ENCODE assay signal across 8 cellular contexts in genomic region chr7:103163087-103163825, GRCh38. TPM values are rescaled to one million over a fixed set of nuclear protein-coding genes. Genes with fewer than 3 reads are reported as not detected.
DNase-seq lines count a peak whose midpoint lies in the region; FAIRE-seq and TF ChIP-seq lines count a peak whose summit lies in the region.
"Not testable (repeated sequence)": the region's sequence is repeated elsewhere in the genome, so short reads cannot be mapped to it uniquely, and the experiment has no call there.

No MANE protein-coding gene starts in this region.

- BruUV-seq in mammary epithelial cell (replicated peaks; lab: Mats Ljungman, UMichigan) = not testable (repeated sequence)

- FAIRE-seq in GM12892 (lab: Jason Lieb, UNC) (peak; percentile 38), keratinocyte (lab: Jason Lieb, UNC) (peak; percentile 57)

- H4K20me1 ChIP-seq in mammary epithelial cell (ENCODE audit: insufficient read depth, low read length); keratinocyte (ENCODE audit: control insufficient read depth, extremely low read depth, insufficient read depth, low read length): not testable (repeated sequence)

- CTCF ChIA-PET in mammary epithelial cell (lab: Charles Lee; ENCODE audit: low non-redundant PET) = not testable (repeated sequence)

- in situ Hi-C loops in mammary epithelial cell (cut with MboI; ENCODE audit: low sequenced_read_pairs in 2 of 2) = not testable (repeated sequence)

- H3K4me1 ChIP-seq in ACC112 (ENCODE audit: control insufficient read depth, insufficient read depth, low read length, unreplicated experiment) (peaks cover 28% of the 10 kb centered on the region), adipocyte (ENCODE audit: control insufficient read depth, insufficient read depth, low read length) (peaks cover 24% of the 10 kb centered on the region)
- not testable (repeated sequence) for H3K4me1 ChIP-seq in mammary epithelial cell (ENCODE audit: insufficient read depth, low read length); keratinocyte (ENCODE audit: control insufficient read depth, extremely low read depth, insufficient read depth, low read length)

- 74% methylated on average over 4 of the region's 5 CpGs for WGBS in mammary epithelial cell (ENCODE audit: low coverage, missing lambda C conversion rate)

- intact Hi-C loops in mammary epithelial cell (cut with micrococcal nuclease) = not testable (repeated sequence)

- not testable (repeated sequence) for H3K9me1 ChIP-seq in keratinocyte (ENCODE audit: control insufficient read depth, extremely low read depth, insufficient read depth, low read length)

- not testable (repeated sequence) for DNase-seq in GM12892 (ENCODE audit: insufficient read length); adipocyte (ENCODE audit: low read depth); keratinocyte (ENCODE audit: low read depth, low spot score)
- DNase-seq in OCI-M1 (lab: John Stamatoyannopoulos, UW) (peak; percentile 16), mammary epithelial cell (peak; percentile 21), fibroblast of mammary gland (ENCODE audit: low read depth) (peak; percentile 71), skeletal muscle cell (ENCODE audit: low read depth) (peak; percentile 13)

- not testable (repeated sequence) for H3K9me3 ChIP-seq in adipocyte (ENCODE audit: control insufficient read depth, low read length); mammary epithelial cell (replicated peaks; ENCODE audit: insufficient read depth, low read length); keratinocyte (ENCODE audit: control insufficient read depth, low read depth, low read length)

- not testable (repeated sequence) for H3K79me2 ChIP-seq in ACC112 (ENCODE audit: control insufficient read depth, insufficient read depth, low read length, unreplicated experiment); mammary epithelial cell (ENCODE audit: insufficient read depth, low read length); keratinocyte (ENCODE audit: control insufficient read depth, insufficient read depth, low read length)

- dilution Hi-C loops in mammary epithelial cell (cut with HindIII; ENCODE audit: low sequenced_read_pairs); keratinocyte (cut with MboI; ENCODE audit: extremely low pct_ligation_motif_present, low sequenced_read_pairs): not testable (repeated sequence)

- peak overlapping the region; percentile 57; the same call in 1 of the 2 replicates for H3K4me3 ChIP-seq in ACC112 (ENCODE audit: low read depth, low read length)
- peak overlapping the region; percentile 61 for H3K4me3 ChIP-seq in adipocyte (ENCODE audit: low read length)
- H3K4me3 ChIP-seq in mammary epithelial cell (replicated peaks in 1 of 3; ENCODE audit: insufficient read depth in 1 of 3, low read depth in 2 of 3, low read length in 3 of 3); fibroblast of mammary gland (ENCODE audit: control insufficient read depth, low read depth, low read length); keratinocyte (ENCODE audit: control insufficient read depth in 2 of 3, extremely low read depth in 1 of 3, insufficient read depth in 2 of 3, low read depth in 1 of 3, low read length in 3 of 3); skeletal muscle cell (ENCODE audit: low read depth, low read length): not testable (repeated sequence)

- H2AFZ ChIP-seq in ACC112 (ENCODE audit: low read length, unreplicated experiment) = peak overlapping the region; percentile 50
- H2AFZ ChIP-seq in mammary epithelial cell (ENCODE audit: low read depth, low read length); keratinocyte (ENCODE audit: control insufficient read depth, low read length): not testable (repeated sequence)

- peak overlapping the region; percentile 84 for H3K27ac ChIP-seq in ACC112 (ENCODE audit: low read depth, low read length)
- H3K27ac ChIP-seq in mammary epithelial cell (ENCODE audit: insufficient read depth, low read depth, low read length); keratinocyte (ENCODE audit: control insufficient read depth, insufficient read depth, low read length): not testable (repeated sequence)

- not testable (repeated sequence) for H3K36me3 ChIP-seq in ACC112 (ENCODE audit: insufficient read depth, low read length); adipocyte (ENCODE audit: control insufficient read depth, insufficient read depth, low read length, severe bottlenecking); mammary epithelial cell (ENCODE audit: insufficient read depth, low read length); keratinocyte (ENCODE audit: control insufficient read depth in 2 of 2, extremely low read depth in 1 of 2, insufficient read depth in 2 of 2, low read length in 2 of 2)

- not testable (repeated sequence) for TF ChIP-seq CTCF in mammary epithelial cell (conservative IDR thresholded peaks at IDR 0.05 in 1 of 2, IDR thresholded peaks at IDR 0.05 in 1 of 2; ENCODE audit: extremely low read depth in 1 of 2, insufficient read depth in 1 of 2, low read depth in 1 of 2, low read length in 2 of 2); fibroblast of mammary gland (conservative IDR thresholded peaks at IDR 0.05; ENCODE audit: control insufficient read depth, insufficient read depth, low read depth, low read length); keratinocyte (optimal IDR thresholded peaks at IDR 0.05 in 1 of 3, IDR thresholded peaks at IDR 0.05 in 1 of 3, conservative IDR thresholded peaks at IDR 0.05 in 1 of 3; ENCODE audit: extremely low read depth in 1 of 3, insufficient read depth in 2 of 3, low read length in 3 of 3)

- not testable (repeated sequence) for TF ChIP-seq POLR2A in GM12892 (IDR thresholded peaks at IDR 0.05; ENCODE audit: low read depth, low read length)

- H3K9ac ChIP-seq in adipocyte (ENCODE audit: low read length) = peak overlapping the region; percentile 54
- H3K9ac ChIP-seq in mammary epithelial cell (ENCODE audit: insufficient read depth, low read length); keratinocyte (ENCODE audit: control insufficient read depth, extremely low read depth, insufficient read depth, low read length): not testable (repeated sequence)

- H3K4me2 ChIP-seq in mammary epithelial cell (ENCODE audit: insufficient read depth, low read depth, low read length); keratinocyte (ENCODE audit: control insufficient read depth, extremely low read depth, insufficient read depth, low read depth, low read length): not testable (repeated sequence)

- not testable (repeated sequence) for H3K27me3 ChIP-seq in ACC112 (ENCODE audit: insufficient read depth, low read length); adipocyte (replicated peaks; ENCODE audit: control insufficient read depth, insufficient read depth, low read length); mammary epithelial cell (ENCODE audit: insufficient read depth, low read length); keratinocyte (ENCODE audit: control insufficient read depth, extremely low read depth, insufficient read depth, low read length)

RNA-seq across cellular contexts. Expression of gene NAPEPLD, which starts 14.4 kb away (rescaled TPM):
- 5.1 TPM for polyA plus RNA-seq in GM12892 (2012; ENCODE audit: missing spikeins)
- total RNA-seq in mammary epithelial cell = 10 to 100 TPM in 1 of 2 donors, 1 to 10 TPM in 1; 5.7 to 11.3 TPM
- 2.4 TPM for polyA plus RNA-seq in mammary epithelial cell
- polyA minus RNA-seq in mammary epithelial cell = 9.6 TPM
- polyA plus RNA-seq in keratinocyte = 2.6 to 3.8 TPM (median 3.4 TPM) in 3 replicates
- polyA plus RNA-seq in keratinocyte (2011; ENCODE audit: low read depth) = 1.6 TPM
- 1.7 and 3.4 TPM in 2 replicates for polyA plus RNA-seq in keratinocyte (2011; cell fraction: cytosol; rRNA removed)
- 4.0 and 4.7 TPM in 2 replicates for polyA plus RNA-seq in keratinocyte (2011; cell fraction: nucleus; rRNA removed)
- 2.8 and 3.4 TPM in 2 replicates for polyA plus RNA-seq in keratinocyte (2012; ENCODE audit: low replicate concordance)
- polyA minus RNA-seq in keratinocyte = 2.6 to 5.8 TPM (median 5.0 TPM) in 3 replicates
- 1.9 TPM for polyA minus RNA-seq in keratinocyte (2011; cell fraction: cytosol; rRNA and poly(A)+ RNA removed)
- 3.8 and 6.8 TPM in 2 replicates for polyA minus RNA-seq in keratinocyte (2011; cell fraction: nucleus; rRNA and poly(A)+ RNA removed)
